In genomic region chr11:29318134-29318845, GRCh38 we compare ENCODE assay signal across 26 cellular contexts.
DNase-seq lines count a peak whose midpoint lies in the region; ATAC-seq and TF ChIP-seq lines count a peak whose summit lies in the region.
"Had no signal": no experiment of that assay in that cellular context is flagged by ENCODE, and none has a peak within 500 bp of the region (broad histone marks: within the 10 kb centered on the region; RNA-seq: fewer than 3 reads in every experiment).

No MANE protein-coding gene starts in this region.

- no peak overlapping the region for H3K4me3 ChIP-seq in BJ (ENCODE audit: low read depth, low read length)
- no peak overlapping the region for H3K4me3 ChIP-seq in brain microvascular endothelial cell (ENCODE audit: low read depth, low read length)
- H3K4me3 ChIP-seq in sigmoid colon, result no peak overlapping the region
- H3K4me3 ChIP-seq: mucosa of descending colon, right lobe of liver, SJCRH30, upper lobe of right lung had no signal

- CTCF ChIA-PET in BJ (lab: Yijun Ruan, JAX), result interaction anchor here (1.9 to 3.9 kb wide), 2 partner anchors 11 to 1621 kb away, joined by 4 to 22 read pairs; no protein-coding TSS in a partner anchor
- CTCF ChIA-PET in activated CD8-positive, alpha-beta T cell treated with anti-CD3 and anti-CD28 coated beads for 36 hours (lab: Charles Lee), result interaction anchor here (2.4 kb wide), 1 partner anchor 11 kb away, joined by 7 read pairs; no protein-coding TSS in a partner anchor

- H3K36me3 ChIP-seq in BJ (ENCODE audit: control insufficient read depth, insufficient read depth, low read length) (no peaks in the 10 kb centered on the region), brain microvascular endothelial cell (replicated peaks) (no peaks in the 10 kb centered on the region), sigmoid colon (no peaks in the 10 kb centered on the region)
- H3K36me3 ChIP-seq: neutrophil, right lobe of liver, SJCRH30, upper lobe of right lung had no signal

- no peak for TF ChIP-seq POLR2A in sigmoid colon (IDR thresholded peaks at IDR 0.05)

- no peaks in the 10 kb centered on the region for H3K36me3 Mint-ChIP-seq in activated CD8-positive, alpha-beta T cell treated with anti-CD3 and anti-CD28 coated beads for 36 hours (ENCODE audit: low read depth)
- H3K36me3 Mint-ChIP-seq: activated naive CD8-positive, alpha-beta T cell treated with anti-CD3 and anti-CD28 coated beads, Interleukin-2, amount 10 ng/mL, durations not matched to agents 7 days and 5 days had no signal

- TF ChIP-seq CTCF in BJ (IDR thresholded peaks at IDR 0.05; ENCODE audit: insufficient read depth, low read depth, low read length) (no peak), brain microvascular endothelial cell (IDR thresholded peaks at IDR 0.05; ENCODE audit: low read depth, low read length, missing control alignments) (no peak), sigmoid colon (IDR thresholded peaks at IDR 0.05) (no peak)
- no peak for TF ChIP-seq CTCF in activated CD8-positive, alpha-beta T cell treated with anti-CD3 and anti-CD28 coated beads for 36 hours (IDR thresholded peaks at IDR 0.05)

- H3K4me1 ChIP-seq in sigmoid colon, result no peaks in the 10 kb centered on the region
- H3K4me1 ChIP-seq: SJCRH30, upper lobe of right lung had no signal

- H3K27ac ChIP-seq in brain microvascular endothelial cell (peak overlapping the region; percentile 74), sigmoid colon (no peak overlapping the region)
- H3K27ac ChIP-seq: neutrophil, right lobe of liver, SJCRH30, upper lobe of right lung had no signal

- peaks cover 2% of the 10 kb centered on the region for H3K9me3 Mint-ChIP-seq in activated CD8-positive, alpha-beta T cell treated with anti-CD3 and anti-CD28 coated beads for 36 hours

- TF ChIP-seq EP300 in sigmoid colon (IDR thresholded peaks at IDR 0.05), result no peak

- DNase-seq in BJ (ENCODE audit: low read depth) (peak; percentile 59), M059J (ENCODE audit: low read depth) (peak; percentile 79), brain microvascular endothelial cell (peak; percentile 66), myocyte (ENCODE audit: low read depth) (peak; percentile 85), NCI-H1092 treated with DMSO at 0.1 percent for 48 hours (lab: John Stamatoyannopoulos, UW) (no peak), sigmoid colon (no peak)
- no peak for DNase-seq in activated CD8-positive, alpha-beta T cell treated with anti-CD3 and anti-CD28 coated beads for 36 hours
- DNase-seq: activated B cell treated with CpG ODN at 0.5 μM for 24 hours; activated naive CD8-positive, alpha-beta T cell treated with anti-CD3 and anti-CD28 coated beads, Interleukin-2, amount 10 ng/mL, durations not matched to agents 7 days and 5 days; activated T-cell treated with anti-CD3 and anti-CD28 coated beads, Interleukin-2, amount 50 U/mL, for 48 hours; Calu3; GF-D8; Karpas-422; mucosa of descending colon; NCI-H1417; NCI-H526 treated with DMSO at 0.1 percent for 48 hours; OCI-M1; right lobe of liver; SJCRH30; stimulated activated CD4-positive, alpha-beta T cell treated with anti-CD3 and anti-CD28 coated beads, Interleukin-1b, Interleukin-23, amount 100 ng/mL, for 48 hours; T-helper 2 cell; upper lobe of right lung had no signal

- WGBS in sigmoid colon, 2 donors, result 74 to 75% methylated on average over 3 of the region's 3 CpGs

- ATAC-seq in activated CD8-positive, alpha-beta T cell treated with anti-CD3 and anti-CD28 coated beads for 36 hours, result no peak
- ATAC-seq in GM21381 (IDR thresholded peaks at IDR 0.05; ENCODE audit: unreplicated experiment), result no peak
- ATAC-seq: left lobe of liver, mucosa of descending colon, right lobe of liver, upper lobe of right lung had no signal

- no peaks in the 10 kb centered on the region for H3K4me1 Mint-ChIP-seq in activated CD8-positive, alpha-beta T cell treated with anti-CD3 and anti-CD28 coated beads for 36 hours (ENCODE audit: low read depth)
- H3K4me1 Mint-ChIP-seq: activated B cell treated with CpG ODN at 0.5 μM for 24 hours; activated naive CD8-positive, alpha-beta T cell treated with anti-CD3 and anti-CD28 coated beads, Interleukin-2, amount 10 ng/mL, durations not matched to agents 7 days and 5 days had no signal

- no peak overlapping the region for H3K4me3 Mint-ChIP-seq in activated CD8-positive, alpha-beta T cell treated with anti-CD3 and anti-CD28 coated beads for 36 hours
- H3K4me3 Mint-ChIP-seq: activated B cell treated with CpG ODN at 0.5 μM for 24 hours; activated naive CD8-positive, alpha-beta T cell treated with anti-CD3 and anti-CD28 coated beads, Interleukin-2, amount 10 ng/mL, durations not matched to agents 7 days and 5 days; stimulated activated naive CD8-positive, alpha-beta T cell treated with anti-CD3 and anti-CD28 coated beads, Interleukin-15, Interleukin-2, amounts not matched to agents 100 ng/mL and 50 ng/mL, for 24 hours had no signal

- in situ Hi-C loops in brain microvascular endothelial cell (cut with HindIII; ENCODE audit: low pct_ligation_motif_present, low sequenced_read_pairs), result no loop called here

- H3K27me3 ChIP-seq in BJ (ENCODE audit: control insufficient read depth, insufficient read depth, low read length), result no peaks in the 10 kb centered on the region
- no peaks in the 10 kb centered on the region for H3K27me3 ChIP-seq in brain microvascular endothelial cell (replicated peaks)
- no peaks in the 10 kb centered on the region for H3K27me3 ChIP-seq in sigmoid colon
- H3K27me3 ChIP-seq: neutrophil, right lobe of liver, SJCRH30, upper lobe of right lung had no signal

- H3K27me3 Mint-ChIP-seq in activated CD8-positive, alpha-beta T cell treated with anti-CD3 and anti-CD28 coated beads for 36 hours, result no peaks in the 10 kb centered on the region
- H3K27me3 Mint-ChIP-seq: activated B cell treated with CpG ODN at 0.5 μM for 24 hours; activated naive CD8-positive, alpha-beta T cell treated with anti-CD3 and anti-CD28 coated beads, Interleukin-2, amount 10 ng/mL, durations not matched to agents 7 days and 5 days; stimulated activated naive CD8-positive, alpha-beta T cell treated with anti-CD3 and anti-CD28 coated beads, Interleukin-15, Interleukin-2, amounts not matched to agents 100 ng/mL and 50 ng/mL, for 24 hours had no signal

- no peaks in the 10 kb centered on the region for H3K9me3 ChIP-seq in sigmoid colon
- H3K9me3 ChIP-seq: mucosa of descending colon, neutrophil, right lobe of liver, SJCRH30, upper lobe of right lung had no signal

- POLR2A ChIA-PET in BJ (lab: Charles Lee), result interaction anchor here (0.5 to 0.8 kb wide), 2 partner anchors 159 to 353 kb away, joined by 3 to 4 read pairs; no protein-coding TSS in a partner anchor
- POLR2A ChIA-PET in activated CD8-positive, alpha-beta T cell treated with anti-CD3 and anti-CD28 coated beads for 36 hours (lab: Charles Lee), result no interaction called here

- H3K27ac Mint-ChIP-seq in activated CD8-positive, alpha-beta T cell treated with anti-CD3 and anti-CD28 coated beads for 36 hours, result no peak overlapping the region
- H3K27ac Mint-ChIP-seq: activated B cell treated with CpG ODN at 0.5 μM for 24 hours; activated naive CD8-positive, alpha-beta T cell treated with anti-CD3 and anti-CD28 coated beads, Interleukin-2, amount 10 ng/mL, durations not matched to agents 7 days and 5 days; stimulated activated naive CD8-positive, alpha-beta T cell treated with anti-CD3 and anti-CD28 coated beads, Interleukin-15, Interleukin-2, amounts not matched to agents 100 ng/mL and 50 ng/mL, for 24 hours had no signal

- intact Hi-C loops in activated CD8-positive, alpha-beta T cell treated with anti-CD3 and anti-CD28 coated beads for 36 hours (cut with micrococcal nuclease), result no loop called here
- intact Hi-C loops in sigmoid colon (cut with DNase I), result no loop called here

Comparison
In these comparisons a context has a peak if more than half of its experiments do, and no peak if none do; other contexts are left out.
1. DNase-seq: peak in BJ (single experiment), M059J (single experiment), brain microvascular endothelial cell (single experiment) and myocyte (single experiment); none in activated CD8-positive, alpha-beta T cell treated with anti-CD3 and anti-CD28 coated beads for 36 hours (single experiment), NCI-H1092 treated with DMSO at 0.1 percent for 48 hours (single experiment) and sigmoid colon (single experiment).